23 cellular contexts compared by ENCODE assay signal in the genomic region with DNA sequence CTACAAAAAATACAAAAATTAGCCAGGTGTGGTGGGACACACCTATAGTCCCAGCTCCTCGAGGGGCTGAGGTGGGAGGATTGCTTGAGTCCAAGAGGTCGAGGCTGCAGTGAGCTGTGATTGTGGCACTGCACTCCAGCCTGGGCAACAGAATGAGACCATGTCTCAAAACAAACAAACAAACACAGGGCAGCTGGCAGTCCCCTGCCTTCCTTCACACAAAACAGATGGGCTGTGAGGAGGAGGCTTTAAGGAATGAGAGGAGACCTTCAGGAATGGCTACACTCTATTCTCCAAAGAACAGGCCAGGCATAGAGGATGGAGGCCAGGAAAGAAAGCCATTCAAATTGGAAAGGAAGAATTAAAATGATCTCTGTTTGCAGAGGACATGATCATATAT.
DNase-seq lines count a peak whose midpoint lies in the region; ATAC-seq and TF ChIP-seq lines count a peak whose summit lies in the region.
"Had no signal": no experiment of that assay in that cellular context is flagged by ENCODE, and none has a peak within 500 bp of the region (broad histone marks: within the 10 kb centered on the region; RNA-seq: fewer than 3 reads in every experiment).

No MANE protein-coding gene starts in this region.

- H3K79me2 ChIP-seq in mesendoderm (ENCODE audit: control insufficient read depth, insufficient read depth, low read length) (no peaks in the 10 kb centered on the region), hepatocyte (no peaks in the 10 kb centered on the region)

- no peak overlapping the region for H3K4me3 ChIP-seq in mesendoderm (ENCODE audit: low read length)
- no peak overlapping the region for H3K4me3 ChIP-seq in hepatocyte
- no peak overlapping the region for H3K4me3 ChIP-seq in BE2C (ENCODE audit: low read depth, low read length)
- H3K4me3 ChIP-seq: BLaER1 treated with 17β-estradiol and CSF1 and Interleukin-3, amounts not matched to agents 10 nM and 100 nM had no signal

- CTCF ChIA-PET in WTC11 (lab: Charles Lee), result no interaction called here

- H3K18ac ChIP-seq in mesendoderm (ENCODE audit: low read length), result peak overlapping the region; percentile 96

- H3K4ac ChIP-seq in mesendoderm (ENCODE audit: low read depth, low read length), result peak overlapping the region; percentile 78

- no peaks in the 10 kb centered on the region for H3K9me3 Mint-ChIP-seq in activated T-cell treated with anti-CD3 and anti-CD28 coated beads, Interleukin-2, amount 50 U/mL, for 72 hours
- H3K9me3 Mint-ChIP-seq in WTC11, result no peaks in the 10 kb centered on the region
- H3K9me3 Mint-ChIP-seq: CD4-positive, alpha-beta T cell had no signal

- H3K23ac ChIP-seq in mesendoderm (ENCODE audit: low read length), result no peak overlapping the region

- no CpG with 5 or more reads among the region's 2 CpGs for WGBS in mesendoderm (ENCODE audit: extremely low coverage, insufficient coverage, low lambda C conversion rate)
- 40% methylated on average over 2 of the region's 2 CpGs for WGBS in hepatocyte (ENCODE audit: low lambda C conversion rate, missing lambda C conversion rate)

- H3K9me2 ChIP-seq in hepatocyte (replicated peaks; ENCODE audit: insufficient read depth), result no peaks in the 10 kb centered on the region
- H3K9me2 ChIP-seq: SK-N-SH had no signal

- H3K36me3 ChIP-seq in mesendoderm (ENCODE audit: control insufficient read depth, insufficient read depth, low read length), result no peaks in the 10 kb centered on the region
- H3K36me3 ChIP-seq in hepatocyte (replicated peaks; ENCODE audit: insufficient read depth, low read depth), result no peaks in the 10 kb centered on the region
- no peaks in the 10 kb centered on the region for H3K36me3 ChIP-seq in BE2C
- H3K36me3 ChIP-seq: BLaER1 treated with 17β-estradiol and CSF1 and Interleukin-3, amounts not matched to agents 10 nM and 100 nM had no signal

- H2BK15ac ChIP-seq in mesendoderm (replicated peaks; ENCODE audit: low read depth), result no peak overlapping the region

- peak overlapping the region; percentile 97 for H2BK120ac ChIP-seq in mesendoderm (ENCODE audit: low read depth, low read length)

- H3K4me2 ChIP-seq in mesendoderm (ENCODE audit: low read length), result no peak overlapping the region
- no peak overlapping the region for H3K4me2 ChIP-seq in hepatocyte
- H3K4me2 ChIP-seq: SK-N-SH had no signal

- H4K5ac ChIP-seq in mesendoderm (ENCODE audit: low read length), result no peak overlapping the region

- no peaks in the 10 kb centered on the region for H4K20me1 ChIP-seq in hepatocyte (ENCODE audit: insufficient read depth, poor library complexity, severe bottlenecking)
- H4K20me1 ChIP-seq: BLaER1 treated with 17β-estradiol and CSF1 and Interleukin-3, amounts not matched to agents 10 nM and 100 nM had no signal

- H3K4me1 ChIP-seq in mesendoderm (ENCODE audit: control insufficient read depth, low read depth, low read length) (peaks cover 8% of the 10 kb centered on the region), hepatocyte (ENCODE audit: insufficient read depth) (no peaks in the 10 kb centered on the region), BE2C (no peaks in the 10 kb centered on the region)

- TF ChIP-seq CTCF in WTC11 (IDR thresholded peaks at IDR 0.05), result no peak
- no peak for TF ChIP-seq CTCF in hepatocyte (IDR thresholded peaks at IDR 0.05; ENCODE audit: poor library complexity)
- no peak for TF ChIP-seq CTCF in BE2C (IDR thresholded peaks at IDR 0.05; ENCODE audit: low read depth, low read length)

- H3K79me1 ChIP-seq in mesendoderm (ENCODE audit: low read length), result no peaks in the 10 kb centered on the region

- peaks cover 12% of the 10 kb centered on the region for H3K27me3 Mint-ChIP-seq in activated T-cell treated with anti-CD3 and anti-CD28 coated beads, Interleukin-2, amount 50 U/mL, for 72 hours (ENCODE audit: low read depth)
- no peaks in the 10 kb centered on the region for H3K27me3 Mint-ChIP-seq in WTC11 (ENCODE audit: low read depth)
- H3K27me3 Mint-ChIP-seq: CD4-positive, alpha-beta T cell had no signal

- H3K27ac ChIP-seq in mesendoderm (ENCODE audit: low read depth, low read length), result peak overlapping the region; percentile 90
- no peak overlapping the region for H3K27ac ChIP-seq in hepatocyte
- H3K27ac ChIP-seq: BLaER1 treated with 17β-estradiol and CSF1 and Interleukin-3, amounts not matched to agents 10 nM and 100 nM had no signal

- H3K56ac ChIP-seq in mesendoderm (ENCODE audit: low read length), result peak overlapping the region; percentile 73

- no peaks in the 10 kb centered on the region for H3K27me3 ChIP-seq in mesendoderm (ENCODE audit: insufficient read depth, low read length, poor library complexity)
- no peaks in the 10 kb centered on the region for H3K27me3 ChIP-seq in hepatocyte
- H3K27me3 ChIP-seq in BE2C, result no peaks in the 10 kb centered on the region
- H3K27me3 ChIP-seq: BLaER1 treated with 17β-estradiol and CSF1 and Interleukin-3, amounts not matched to agents 10 nM and 100 nM had no signal

- no peak overlapping the region for H4K8ac ChIP-seq in mesendoderm (ENCODE audit: low read depth, low read length)

- H2AK5ac ChIP-seq in mesendoderm (ENCODE audit: low read length), result no peak overlapping the region

- no peak overlapping the region for H2AFZ ChIP-seq in hepatocyte

- H3K4me1 Mint-ChIP-seq in activated T-cell treated with anti-CD3 and anti-CD28 coated beads, Interleukin-2, amount 50 U/mL, for 72 hours (ENCODE audit: low read depth), result no peaks in the 10 kb centered on the region
- H3K4me1 Mint-ChIP-seq in WTC11, result peaks cover 12% of the 10 kb centered on the region

- peak overlapping the region; percentile 5 for H3K27ac Mint-ChIP-seq in activated T-cell treated with anti-CD3 and anti-CD28 coated beads, Interleukin-2, amount 50 U/mL, for 72 hours
- H3K27ac Mint-ChIP-seq in WTC11, result peak overlapping the region; percentile 86
- H3K27ac Mint-ChIP-seq: CD4-positive, alpha-beta T cell had no signal

- DNase-seq in activated T-cell treated with anti-CD3 and anti-CD28 coated beads, Interleukin-2, amount 50 U/mL, for 72 hours, result no peak
- no peak for DNase-seq in activated T-cell treated with anti-CD3 and anti-CD28 coated beads, Interleukin-2, amount 50 U/mL, for 48 hours
- DNase-seq in WTC11 (ENCODE audit: low spot score) (no peak), mesendoderm (peak; percentile 72), hepatocyte (ENCODE audit: low spot score) (no peak), HCEC 1CT (no peak), BE2C (no peak)
- DNase-seq: CD4-positive, alpha-beta T cell; DND-41; GOT3; Karpas-422; NCI-H1092 treated with DMSO at 0.1 percent for 48 hours; NCI-H1436; NCI-H187; NCI-H2081 treated with DMSO at 0.1 percent for 48 hours; NCI-H2171 treated with DMSO at 0.1 percent for 48 hours; NCI-H345; NCI-H510A treated with DMSO at 0.1 percent for 48 hours; PC-3; SK-N-SH; SW 1271 had no signal

- H2BK5ac ChIP-seq in mesendoderm (ENCODE audit: low read length), result peak overlapping the region; percentile 85

- no peaks in the 10 kb centered on the region for H3K36me3 Mint-ChIP-seq in activated T-cell treated with anti-CD3 and anti-CD28 coated beads, Interleukin-2, amount 50 U/mL, for 72 hours (ENCODE audit: insufficient read depth in 2 of 2)
- H3K36me3 Mint-ChIP-seq in WTC11, result no peaks in the 10 kb centered on the region

- H3K9me3 ChIP-seq in hepatocyte (ENCODE audit: low read depth) (no peaks in the 10 kb centered on the region), BE2C (no peaks in the 10 kb centered on the region)
- H3K9me3 ChIP-seq: BLaER1 treated with 17β-estradiol and CSF1 and Interleukin-3, amounts not matched to agents 10 nM and 100 nM; SK-N-SH had no signal

- H3K4me3 Mint-ChIP-seq in activated T-cell treated with anti-CD3 and anti-CD28 coated beads, Interleukin-2, amount 50 U/mL, for 72 hours, result no peak overlapping the region
- H3K4me3 Mint-ChIP-seq in WTC11, result no peak overlapping the region
- H3K4me3 Mint-ChIP-seq: CD4-positive, alpha-beta T cell had no signal

- ATAC-seq in activated T-cell treated with anti-CD3 and anti-CD28 coated beads, Interleukin-2, amount 50 U/mL, for 72 hours (replicated peaks in 1 of 2), result no peak
- peak; percentile 56 for ATAC-seq in WTC11
- ATAC-seq: HepG2, PC-3 had no signal

- peak overlapping the region; percentile 24 for H3K9ac ChIP-seq in mesendoderm (ENCODE audit: low read length)
- H3K9ac ChIP-seq: BLaER1 treated with 17β-estradiol and CSF1 and Interleukin-3, amounts not matched to agents 10 nM and 100 nM; SK-N-SH had no signal

- POLR2A ChIA-PET in WTC11 (lab: Charles Lee), result no interaction called here

TF ChIP-seq in WTC11, 78 proteins besides CTCF, POLR2A, EP300 and RAD21 (continues in another document):
- TF ChIP-seq ELF4 (CRISPR knock-in tag; IDR thresholded peaks at IDR 0.05; ENCODE audit: low read depth), result no peak
- TF ChIP-seq FOXK1 (CRISPR knock-in tag; IDR thresholded peaks at IDR 0.05), result no peak
- TF ChIP-seq E2F4 (CRISPR knock-in tag; IDR thresholded peaks at IDR 0.05; ENCODE audit: borderline replicate concordance, low read depth), result no peak
- TF ChIP-seq CDX4 (CRISPR knock-in tag; IDR thresholded peaks at IDR 0.05; ENCODE audit: borderline replicate concordance), result no peak
- no peak for TF ChIP-seq ZMAT4 (CRISPR knock-in tag; IDR thresholded peaks at IDR 0.05)
- TF ChIP-seq ZNF416 (CRISPR knock-in tag; IDR thresholded peaks at IDR 0.05), result no peak
